ENCODE assay signal across 8 cellular contexts in the genomic region with DNA sequence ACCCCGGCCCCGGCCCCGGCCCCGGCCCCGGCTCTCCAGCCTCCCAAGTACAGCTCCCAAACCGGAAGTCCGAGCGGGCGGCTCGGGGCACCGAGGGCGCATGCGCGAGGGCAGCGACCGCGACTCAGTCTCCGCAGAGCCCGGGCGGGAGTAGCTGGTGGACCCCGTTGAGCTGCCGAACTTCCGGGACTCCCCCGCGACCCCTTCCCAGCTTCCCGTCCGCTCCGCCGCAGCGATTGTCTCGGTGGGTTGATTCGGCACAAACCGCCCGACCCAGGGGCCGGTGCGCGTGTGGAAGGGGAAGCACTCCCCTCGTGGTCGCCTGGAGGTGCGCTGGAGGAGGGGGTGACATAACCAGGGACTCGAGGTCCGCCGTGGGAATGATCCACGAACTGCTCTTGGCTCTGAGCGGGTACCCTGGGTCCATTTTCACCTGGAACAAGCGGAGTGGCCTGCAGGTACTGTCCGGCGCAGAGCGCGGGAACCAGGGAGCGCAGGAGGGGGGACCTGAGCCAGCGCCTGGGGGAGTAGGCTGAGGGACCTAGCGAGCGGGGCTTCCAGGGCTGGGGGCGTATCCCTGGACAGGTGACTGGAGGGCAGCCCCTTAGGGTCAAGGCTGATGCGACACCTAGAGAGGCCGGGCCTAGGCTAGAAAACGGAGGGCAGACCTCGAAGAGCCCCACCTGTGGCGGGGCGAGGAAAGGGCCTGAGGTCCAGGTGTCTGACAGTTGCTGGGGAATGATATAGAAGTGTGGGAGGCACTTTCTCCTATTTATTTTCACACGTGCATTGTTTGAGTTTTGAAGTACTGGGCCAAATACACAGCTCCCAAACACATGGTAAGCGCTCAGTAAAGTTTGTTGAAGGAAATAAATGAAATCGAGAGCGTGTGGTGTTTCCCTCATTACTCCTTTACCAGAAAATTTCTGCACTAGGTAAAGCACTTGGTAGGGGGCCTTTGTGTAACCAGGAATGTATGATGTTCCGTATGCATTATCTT. TPM values are rescaled to one million over a fixed set of nuclear protein-coding genes. Genes with fewer than 3 reads are reported as not detected.
DNase-seq lines count a peak whose midpoint lies in the region; ATAC-seq and TF ChIP-seq lines count a peak whose summit lies in the region.

A gene with protein sequence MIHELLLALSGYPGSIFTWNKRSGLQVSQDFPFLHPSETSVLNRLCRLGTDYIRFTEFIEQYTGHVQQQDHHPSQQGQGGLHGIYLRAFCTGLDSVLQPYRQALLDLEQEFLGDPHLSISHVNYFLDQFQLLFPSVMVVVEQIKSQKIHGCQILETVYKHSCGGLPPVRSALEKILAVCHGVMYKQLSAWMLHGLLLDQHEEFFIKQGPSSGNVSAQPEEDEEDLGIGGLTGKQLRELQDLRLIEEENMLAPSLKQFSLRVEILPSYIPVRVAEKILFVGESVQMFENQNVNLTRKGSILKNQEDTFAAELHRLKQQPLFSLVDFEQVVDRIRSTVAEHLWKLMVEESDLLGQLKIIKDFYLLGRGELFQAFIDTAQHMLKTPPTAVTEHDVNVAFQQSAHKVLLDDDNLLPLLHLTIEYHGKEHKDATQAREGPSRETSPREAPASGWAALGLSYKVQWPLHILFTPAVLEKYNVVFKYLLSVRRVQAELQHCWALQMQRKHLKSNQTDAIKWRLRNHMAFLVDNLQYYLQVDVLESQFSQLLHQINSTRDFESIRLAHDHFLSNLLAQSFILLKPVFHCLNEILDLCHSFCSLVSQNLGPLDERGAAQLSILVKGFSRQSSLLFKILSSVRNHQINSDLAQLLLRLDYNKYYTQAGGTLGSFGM (plus strand): TSS at position 127 of the 1,000 bp plus-strand sequence. CDS start 254 bp downstream, at position 381.
TSS of gene ZSCAN29 (minus strand) at position 69 of the 1,000 bp plus-strand sequence. CDS start 1,130 bp downstream, outside the sequence.

- H3K4me1 ChIP-seq in Karpas-422 (ENCODE audit: low read length), result peaks cover 25% of the 10 kb centered on the region
- peaks cover 16% of the 10 kb centered on the region for H3K4me1 ChIP-seq in RWPE2 (ENCODE audit: insufficient read depth, poor library complexity, severe bottlenecking)
- peaks cover 25% of the 10 kb centered on the region for H3K4me1 ChIP-seq in stomach smooth muscle (ENCODE audit: control insufficient read depth, insufficient read depth, low read length)

- peaks cover 38% of the 10 kb centered on the region for H3K36me3 Mint-ChIP-seq in neural crest cell (ENCODE audit: low read depth)

- H2AFZ ChIP-seq in Karpas-422 (ENCODE audit: low read length), result peak within 1 kb of the TSS; percentile 58; the same call in 1 of the 2 replicates

- H3K4me1 Mint-ChIP-seq in neural crest cell, result peaks cover 57% of the 10 kb centered on the region

- H4K20me1 ChIP-seq in Karpas-422 (ENCODE audit: insufficient read depth, low read depth, low read length), result peaks cover 3% of the 10 kb centered on the region; the same call in 1 of the 2 replicates

- no peaks in the 10 kb centered on the region for H3K9me2 ChIP-seq in Karpas-422 (replicated peaks; ENCODE audit: insufficient read depth, low read length)

- H3K9me3 ChIP-seq in Karpas-422 (ENCODE audit: low read length) (peaks cover 6% of the 10 kb centered on the region; the same call in 1 of the 2 replicates), RWPE2 (ENCODE audit: severe bottlenecking) (no peaks in the 10 kb centered on the region), stomach smooth muscle (ENCODE audit: control insufficient read depth in 2 of 2, low read length in 2 of 2) (no peaks in the 10 kb centered on the region)

- H3K36me3 ChIP-seq in Karpas-422 (ENCODE audit: insufficient read depth, low read length) (peaks cover 39% of the 10 kb centered on the region), RWPE2 (ENCODE audit: low read depth) (peaks cover 60% of the 10 kb centered on the region), stomach smooth muscle (ENCODE audit: control insufficient read depth in 2 of 2, insufficient read depth in 2 of 2, low read length in 2 of 2) (peaks cover 13 to 14% of the 10 kb centered on the region in 2 donors)

- ATAC-seq in GM21619 (IDR thresholded peaks at IDR 0.05; ENCODE audit: unreplicated experiment), result peak; percentile 68
- ATAC-seq in RWPE2 (ENCODE audit: low read depth), result peak; percentile 83

- peak within 1 kb of the TSS; percentile 94 for H3K4me3 Mint-ChIP-seq in neural crest cell

- H3K9me3 Mint-ChIP-seq in neural crest cell, result peaks cover 12% of the 10 kb centered on the region

- H3K27ac Mint-ChIP-seq in neural crest cell (ENCODE audit: unreplicated experiment), result peak within 1 kb of the TSS; percentile 87

- DNase-seq in DMS53 treated with DMSO at 0.1 percent for 48 hours (lab: John Stamatoyannopoulos, UW; ENCODE audit: unreplicated experiment) (peak; percentile 30), Karpas-422 (peak; percentile 96), RWPE2 (ENCODE audit: low spot score) (peak; percentile 82), foreskin fibroblast (peak; percentile 59 to 90), neural crest cell (ENCODE audit: low read depth, low spot score) (peak; percentile 84)
- DNase-seq in activated effector memory CD4-positive, alpha-beta T cell treated with Interleukin-2 at 50 U/mL for 16 hours, result peak; percentile 63

- peak; percentile 90 for TF ChIP-seq CTCF in RWPE2 (IDR thresholded peaks at IDR 0.05; ENCODE audit: poor library complexity, severe bottlenecking)
- TF ChIP-seq CTCF in foreskin fibroblast (IDR thresholded peaks at IDR 0.05; ENCODE audit: low read depth, low read length), result peak; percentile 18
- TF ChIP-seq CTCF in neural crest cell (conservative IDR thresholded peaks at IDR 0.05), result peak; percentile 54

- H3K27me3 Mint-ChIP-seq in neural crest cell (ENCODE audit: low read depth), result no peaks in the 10 kb centered on the region

- peak within 1 kb of the TSS; percentile 91 for H3K4me2 ChIP-seq in Karpas-422 (ENCODE audit: low read depth, low read length, poor library complexity, severe bottlenecking)

- H3K79me2 ChIP-seq in Karpas-422 (ENCODE audit: low read length), result peaks cover 85% of the 10 kb centered on the region

- peak within 1 kb of the TSS; percentile 47; the same call in 1 of the 2 replicates for H3K27ac ChIP-seq in Karpas-422 (ENCODE audit: low read length)
- peak within 1 kb of the TSS; percentile 48 for H3K27ac ChIP-seq in RWPE2 (ENCODE audit: poor library complexity, severe bottlenecking)
- H3K27ac ChIP-seq in stomach smooth muscle (ENCODE audit: low read length), result peak within 1 kb of the TSS; percentile 11

- H3K27me3 ChIP-seq in Karpas-422 (ENCODE audit: low read length), result no peaks in the 10 kb centered on the region
- no peaks in the 10 kb centered on the region for H3K27me3 ChIP-seq in RWPE2 (ENCODE audit: insufficient read depth, poor library complexity, severe bottlenecking)
- no peaks in the 10 kb centered on the region for H3K27me3 ChIP-seq in stomach smooth muscle (ENCODE audit: control insufficient read depth in 1 of 2, insufficient read depth in 2 of 2, low read length in 2 of 2)

- H3K4me3 ChIP-seq in Karpas-422 (ENCODE audit: low read length), result peak within 1 kb of the TSS; percentile 76
- peak within 1 kb of the TSS; percentile 85 for H3K4me3 ChIP-seq in RWPE2 (ENCODE audit: severe bottlenecking)
- H3K4me3 ChIP-seq in foreskin fibroblast (ENCODE audit: low read depth in 1 of 2, low read length in 2 of 2), result peak within 1 kb of the TSS; percentile 79 to 80
- peak within 1 kb of the TSS; percentile 90 to 95 for H3K4me3 ChIP-seq in stomach smooth muscle (ENCODE audit: low read length in 2 of 2)

- H3K9ac ChIP-seq in Karpas-422 (ENCODE audit: low read length) (peak within 1 kb of the TSS; percentile 85), stomach smooth muscle (ENCODE audit: low read length in 2 of 2) (peak within 1 kb of the TSS; percentile 74 to 90)

RNA-seq across cellular contexts. Expression of the first gene that starts in this region (rescaled TPM):
- total RNA-seq in Karpas-422 (2014; rRNA removed; shearing (Covaris generic); ENCODE audit: low replicate concordance), result 16.4 and 35.0 TPM in 2 replicates
- total RNA-seq in neural crest cell, result 35.6 and 38.2 TPM in 2 replicates

RNA-seq across cellular contexts. Expression of gene ZSCAN29, which starts in this region (rescaled TPM):
- total RNA-seq in Karpas-422 (2014; rRNA removed; shearing (Covaris generic); ENCODE audit: low replicate concordance), result 43.3 and 98.2 TPM in 2 replicates
- 59.6 and 62.6 TPM in 2 replicates for total RNA-seq in neural crest cell

Comparison
In these comparisons a context has a peak if more than half of its experiments do, and no peak if none do; other contexts are left out.
1. Peak in every context shown above with its lines: DNase-seq, ATAC-seq, H3K4me3 ChIP-seq and H3K27ac ChIP-seq.
2. DNase-seq: peak in every context shown above with its lines; median percentile 96 in Karpas-422; 84 in neural crest cell; 82 in RWPE2; 74 in foreskin fibroblast; 63 in activated effector memory CD4-positive, alpha-beta T cell treated with Interleukin-2 at 50 U/mL for 16 hours; 30 in DMS53 treated with DMSO at 0.1 percent for 48 hours.
3. CTCF ChIP-seq: peak in every context shown above with its lines; median percentile 90 in RWPE2; 54 in neural crest cell; 18 in foreskin fibroblast.